Comparison of ENCODE assay signal across 2 cellular contexts in the genomic region with DNA sequence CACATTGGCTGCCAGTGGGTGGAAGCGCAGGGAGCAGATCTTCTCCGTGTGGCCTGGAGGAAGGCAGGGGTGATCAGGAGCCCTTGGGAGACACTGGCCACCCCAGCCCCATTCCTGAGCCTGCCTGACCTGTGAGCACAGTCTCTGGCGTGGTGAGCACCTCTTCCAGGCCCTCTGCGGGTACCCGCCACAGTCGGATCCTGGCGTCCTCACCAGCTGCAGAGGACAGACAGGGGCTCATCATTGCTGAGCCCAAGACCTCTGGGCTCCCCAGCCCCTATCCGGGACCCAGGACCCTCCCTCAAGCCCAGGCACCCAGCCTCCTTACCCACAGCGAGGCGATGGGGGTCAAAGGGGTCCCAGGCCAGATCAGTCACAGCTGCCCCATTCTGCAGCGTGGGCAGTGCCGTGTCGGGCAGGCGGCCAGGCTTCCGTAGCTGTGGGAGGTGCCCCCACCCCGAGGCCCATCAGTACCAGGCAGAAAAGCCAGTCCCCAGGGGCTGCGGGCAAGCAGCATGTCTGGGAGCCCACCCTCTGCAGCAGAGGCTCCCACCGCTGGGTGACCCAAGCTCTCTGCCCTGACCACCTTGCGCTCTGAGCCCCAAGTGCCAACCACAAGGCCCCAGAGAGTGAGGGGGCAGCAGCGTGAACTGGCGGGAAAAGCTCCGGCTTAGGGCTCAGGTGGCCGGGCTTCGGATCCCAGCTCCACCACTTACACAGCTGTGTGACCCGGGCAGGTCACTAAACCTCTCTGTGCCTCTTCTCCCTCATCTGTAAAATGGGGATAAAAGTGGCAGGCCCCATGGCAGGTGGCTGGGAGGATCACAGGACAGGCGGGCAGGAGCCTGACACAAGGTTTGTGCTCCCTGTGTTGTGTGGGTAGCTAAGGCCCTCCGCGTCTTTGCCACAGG.
TF ChIP-seq lines count a peak whose summit lies in the region.

No MANE protein-coding gene starts in this region.

TF ChIP-seq in IMR-90, 13 proteins besides CTCF, POLR2A, EP300 and RAD21:
- TF ChIP-seq BHLHE40 (IDR thresholded peaks at IDR 0.05; ENCODE audit: low read depth, low read length) (no peak), USF2 (IDR thresholded peaks at IDR 0.05; ENCODE audit: low read depth, low read length) (no peak), SMC3 (IDR thresholded peaks at IDR 0.05; ENCODE audit: low read depth, low read length) (no peak), CEBPB (IDR thresholded peaks at IDR 0.05; ENCODE audit: low read depth, low read length) (no peak), RFX5 (IDR thresholded peaks at IDR 0.05; ENCODE audit: low read depth, low read length) (no peak), RCOR1 (IDR thresholded peaks at IDR 0.05; ENCODE audit: insufficient replicate concordance, low read length) (no peak), MAFK (IDR thresholded peaks at IDR 0.05; ENCODE audit: low read depth, low read length) (no peak), MXI1 (IDR thresholded peaks at IDR 0.05; ENCODE audit: borderline replicate concordance, low read depth, low read length) (no peak), CHD1 (IDR thresholded peaks at IDR 0.05; ENCODE audit: low read depth, low read length) (no peak), NFE2L2 (IDR thresholded peaks at IDR 0.05; ENCODE audit: low read depth, low read length) (no peak), FOS (IDR thresholded peaks at IDR 0.05; ENCODE audit: low read depth, low read length) (no peak)
- TF ChIP-seq, protein P1, sequence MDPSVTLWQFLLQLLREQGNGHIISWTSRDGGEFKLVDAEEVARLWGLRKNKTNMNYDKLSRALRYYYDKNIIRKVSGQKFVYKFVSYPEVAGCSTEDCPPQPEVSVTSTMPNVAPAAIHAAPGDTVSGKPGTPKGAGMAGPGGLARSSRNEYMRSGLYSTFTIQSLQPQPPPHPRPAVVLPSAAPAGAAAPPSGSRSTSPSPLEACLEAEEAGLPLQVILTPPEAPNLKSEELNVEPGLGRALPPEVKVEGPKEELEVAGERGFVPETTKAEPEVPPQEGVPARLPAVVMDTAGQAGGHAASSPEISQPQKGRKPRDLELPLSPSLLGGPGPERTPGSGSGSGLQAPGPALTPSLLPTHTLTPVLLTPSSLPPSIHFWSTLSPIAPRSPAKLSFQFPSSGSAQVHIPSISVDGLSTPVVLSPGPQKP (IDR thresholded peaks at IDR 0.05; ENCODE audit: borderline replicate concordance, low read depth, low read length), result no peak

TF ChIP-seq in GM12878, 131 proteins besides CTCF, POLR2A, EP300 and RAD21:
- no peak for TF ChIP-seq CREM (IDR thresholded peaks at IDR 0.05; ENCODE audit: low read depth)
- TF ChIP-seq, protein P1 (IDR thresholded peaks at IDR 0.05; ENCODE audit: low read depth, low read length), result no peak
